In genomic region chr4:1223841-1224809, GRCh38 we compare ENCODE assay signal across 28 cellular contexts. TPM values are rescaled to one million over a fixed set of nuclear protein-coding genes. Genes with fewer than 3 reads are reported as not detected.
DNase-seq lines count a peak whose midpoint lies in the region; ATAC-seq, FAIRE-seq and TF ChIP-seq lines count a peak whose summit lies in the region.
"Had no signal": no experiment of that assay in that cellular context is flagged by ENCODE, and none has a peak within 500 bp of the region (broad histone marks: within the 10 kb centered on the region; RNA-seq: fewer than 3 reads in every experiment).

No MANE protein-coding gene starts in this region.

- ATAC-seq in natural killer cell (peak in 1 of 3 donors; percentile 14), WTC11 (no peak)
- ATAC-seq in natural killer cell treated with Interleukin-12 subunit alpha and Interleukin-12 subunit beta and Interleukin-15 and Interleukin-18, amount 100 ng/mL, for 72 hours: no peak
- ATAC-seq: body of pancreas; left colon; right cardiac atrium; stimulated activated naive CD8-positive, alpha-beta T cell treated with anti-CD3 and anti-CD28 coated beads, Interleukin-15, Interleukin-2, amounts not matched to agents 100 U/mL and 50 U/mL, for 24 hours; T-helper 17 cell had no signal

- peaks cover 69 to 86% of the 10 kb centered on the region in 2 experiments for H3K36me3 ChIP-seq in mesenchymal stem cell (ENCODE audit: control insufficient read depth in 1 of 2, insufficient read depth in 2 of 2, low read depth in 1 of 2, low read length in 2 of 2)

- H3K4me3 Mint-ChIP-seq in natural killer cell (no peak overlapping the region), WTC11 (no peak overlapping the region)
- no peak overlapping the region for H3K4me3 Mint-ChIP-seq in natural killer cell treated with Interleukin-12 subunit alpha and Interleukin-12 subunit beta and Interleukin-15 and Interleukin-18, amount 100 ng/mL, for 72 hours
- H3K4me3 Mint-ChIP-seq: activated CD4-positive, alpha-beta T cell treated with anti-CD3 and anti-CD28 coated beads, Interleukin-2, amount 10 ng/mL, durations not matched to agents 7 days and 5 days; T-helper 17 cell had no signal

- H3K79me1 ChIP-seq in mesenchymal stem cell (replicated peaks; ENCODE audit: low read length, poor library complexity, severe bottlenecking): peaks cover 59% of the 10 kb centered on the region

- H2AK5ac ChIP-seq in mesenchymal stem cell (ENCODE audit: low read length, severe bottlenecking): no peak overlapping the region

- no peak overlapping the region for H2AFZ ChIP-seq in mesenchymal stem cell (ENCODE audit: low read depth, low read length)
- H2AFZ ChIP-seq: parathyroid adenoma had no signal

- H3K4me2 ChIP-seq in mesenchymal stem cell (ENCODE audit: low read length, poor library complexity, severe bottlenecking): no peak overlapping the region

- H2BK120ac ChIP-seq in mesenchymal stem cell (ENCODE audit: low read depth, low read length): no peak overlapping the region

- H2BK12ac ChIP-seq in mesenchymal stem cell (ENCODE audit: low read length in 2 of 2): peak overlapping the region in 1 of 2 experiments; percentile 2

- no peak for DNase-seq in natural killer cell
- no peak for DNase-seq in natural killer cell treated with Interleukin-12 subunit alpha and Interleukin-12 subunit beta and Interleukin-15 and Interleukin-18, amount 100 ng/mL, for 72 hours (ENCODE audit: low spot score)
- no peak for DNase-seq in WTC11 (ENCODE audit: low spot score)
- no peak for DNase-seq in mesenchymal stem cell
- no peak for DNase-seq in urothelium cell line (ENCODE audit: low spot score)
- no peak for DNase-seq in activated CD4-positive, CD25-positive, alpha-beta regulatory T cell treated with anti-CD3 and anti-CD28 coated beads, Interleukin-2, amount 50 U/mL, for 72 hours
- DNase-seq in NCI-H2171 (lab: John Stamatoyannopoulos, UW): no peak
- no peak for DNase-seq in occipital lobe (lab: John Stamatoyannopoulos, UW)
- DNase-seq: ACHN; activated CD4-positive, alpha-beta T cell treated with anti-CD3 and anti-CD28 coated beads, Interleukin-2, amount 10 ng/mL, durations not matched to agents 7 days and 5 days; activated CD8-positive, alpha-beta memory T cell treated with anti-CD3 and anti-CD28 coated beads, Interleukin-2, amount 50 U/mL, for 48 hours; body of pancreas; effector memory CD4-positive, alpha-beta T cell; foreskin melanocyte; left colon; NCI-H1436 treated with DMSO at 0.1 percent for 48 hours; NCI-H524; stimulated activated CD4-positive, alpha-beta T cell treated with anti-CD3 and anti-CD28 coated beads, Interleukin-12 subunit alpha, Interleukin-12 subunit beta, amount 100 ng/mL, for 4 hours; stimulated activated naive CD8-positive, alpha-beta T cell treated with anti-CD3 and anti-CD28 coated beads, Interleukin-15, Interleukin-2, amounts not matched to agents 100 U/mL and 50 U/mL, for 24 hours; T-helper 17 cell had no signal

- H3K4ac ChIP-seq in mesenchymal stem cell (ENCODE audit: low read depth in 1 of 2, low read length in 2 of 2): no peak overlapping the region

- no peak overlapping the region for H2BK15ac ChIP-seq in mesenchymal stem cell (ENCODE audit: low read depth, poor library complexity, severe bottlenecking)

- peak overlapping the region in 1 of 2 experiments; percentile 18 for H3K4me3 ChIP-seq in mesenchymal stem cell (ENCODE audit: insufficient read depth in 1 of 2, low read depth in 1 of 2, low read length in 2 of 2)
- H3K4me3 ChIP-seq: BLaER1, body of pancreas, esophagus muscularis mucosa, SK-N-MC, thoracic aorta had no signal

- no peak overlapping the region for H2BK5ac ChIP-seq in mesenchymal stem cell (ENCODE audit: low read depth, low read length, poor library complexity, severe bottlenecking)

- peaks cover 39 to 50% of the 10 kb centered on the region in 2 donors for H3K4me1 Mint-ChIP-seq in natural killer cell
- peaks cover 28 to 42% of the 10 kb centered on the region in 2 donors for H3K4me1 Mint-ChIP-seq in natural killer cell treated with Interleukin-12 subunit alpha and Interleukin-12 subunit beta and Interleukin-15 and Interleukin-18, amount 100 ng/mL, for 72 hours (ENCODE audit: low read depth in 2 of 2)
- no peaks in the 10 kb centered on the region for H3K4me1 Mint-ChIP-seq in WTC11

- no peak overlapping the region for H4K8ac ChIP-seq in mesenchymal stem cell (ENCODE audit: low read length)

- H3K4me1 ChIP-seq in mesenchymal stem cell (ENCODE audit: control insufficient read depth, insufficient read depth, low read depth, low read length): no peaks in the 10 kb centered on the region
- H3K4me1 ChIP-seq: body of pancreas, parathyroid adenoma had no signal

- no peak overlapping the region for H3K27ac ChIP-seq in mesenchymal stem cell (ENCODE audit: low read length, poor library complexity, severe bottlenecking)
- H3K27ac ChIP-seq: BLaER1, body of pancreas, esophagus muscularis mucosa, parathyroid adenoma, SK-N-MC, thoracic aorta had no signal

- CTCF ChIA-PET in WTC11 (lab: Charles Lee): no interaction called here

- H3K9me3 ChIP-seq in mesenchymal stem cell (ENCODE audit: control insufficient read depth, low read length): no peaks in the 10 kb centered on the region
- H3K9me3 ChIP-seq: BLaER1, body of pancreas, esophagus muscularis mucosa, thoracic aorta had no signal

- peak overlapping the region in 1 of 2 experiments; percentile 61 for H3K18ac ChIP-seq in mesenchymal stem cell (ENCODE audit: low read depth in 1 of 2, low read length in 2 of 2)

- intact Hi-C loops in natural killer cell (cut with micrococcal nuclease): no loop called here

- H4K91ac ChIP-seq in mesenchymal stem cell (ENCODE audit: low read length): peak overlapping the region; percentile 5

- no peaks in the 10 kb centered on the region for H3K27me3 ChIP-seq in mesenchymal stem cell (ENCODE audit: control insufficient read depth in 1 of 2, insufficient read depth in 1 of 2, low read length in 2 of 2)
- H3K27me3 ChIP-seq: body of pancreas, esophagus muscularis mucosa had no signal

- H3K9me3 Mint-ChIP-seq in natural killer cell: no peaks in the 10 kb centered on the region
- no peaks in the 10 kb centered on the region for H3K9me3 Mint-ChIP-seq in natural killer cell treated with Interleukin-12 subunit alpha and Interleukin-12 subunit beta and Interleukin-15 and Interleukin-18, amount 100 ng/mL, for 72 hours
- peaks cover 7% of the 10 kb centered on the region; the same call in 1 of the 2 replicates for H3K9me3 Mint-ChIP-seq in WTC11
- H3K9me3 Mint-ChIP-seq: activated CD4-positive, alpha-beta T cell treated with anti-CD3 and anti-CD28 coated beads, Interleukin-2, amount 10 ng/mL, durations not matched to agents 7 days and 5 days had no signal

- no peak overlapping the region for H3K14ac ChIP-seq in mesenchymal stem cell (ENCODE audit: low read length in 2 of 2)

- peak overlapping the region; percentile 47 to 57 for H3K27ac Mint-ChIP-seq in natural killer cell
- no peak overlapping the region for H3K27ac Mint-ChIP-seq in natural killer cell treated with Interleukin-12 subunit alpha and Interleukin-12 subunit beta and Interleukin-15 and Interleukin-18, amount 100 ng/mL, for 72 hours
- no peak overlapping the region; the same call in 1 of the 2 replicates for H3K27ac Mint-ChIP-seq in WTC11
- H3K27ac Mint-ChIP-seq: activated CD4-positive, alpha-beta T cell treated with anti-CD3 and anti-CD28 coated beads, Interleukin-2, amount 10 ng/mL, durations not matched to agents 7 days and 5 days; T-helper 17 cell had no signal

- H3K27me3 Mint-ChIP-seq in natural killer cell (ENCODE audit: low read depth in 2 of 2) (no peaks in the 10 kb centered on the region), WTC11 (ENCODE audit: low read depth) (no peaks in the 10 kb centered on the region)
- H3K27me3 Mint-ChIP-seq in natural killer cell treated with Interleukin-12 subunit alpha and Interleukin-12 subunit beta and Interleukin-15 and Interleukin-18, amount 100 ng/mL, for 72 hours: no peaks in the 10 kb centered on the region
- H3K27me3 Mint-ChIP-seq: activated CD4-positive, alpha-beta T cell treated with anti-CD3 and anti-CD28 coated beads, Interleukin-2, amount 10 ng/mL, durations not matched to agents 7 days and 5 days; T-helper 17 cell had no signal

- H3K36me3 Mint-ChIP-seq in natural killer cell: peaks cover 27% of the 10 kb centered on the region
- peaks cover 23% of the 10 kb centered on the region for H3K36me3 Mint-ChIP-seq in natural killer cell treated with Interleukin-12 subunit alpha and Interleukin-12 subunit beta and Interleukin-15 and Interleukin-18, amount 100 ng/mL, for 72 hours
- peaks cover 45% of the 10 kb centered on the region for H3K36me3 Mint-ChIP-seq in WTC11

- POLR2A ChIA-PET in WTC11 (lab: Charles Lee): no interaction called here

- TF ChIP-seq CTCF in natural killer cell (IDR thresholded peaks at IDR 0.05) (no peak), WTC11 (IDR thresholded peaks at IDR 0.05) (no peak)

- FAIRE-seq in urothelium cell line (lab: Jason Lieb, UNC): peak; percentile 30
- FAIRE-seq: colon, D721Med had no signal

- H3K9ac ChIP-seq in mesenchymal stem cell (ENCODE audit: low read length): no peak overlapping the region
- H3K9ac ChIP-seq: BLaER1, parathyroid adenoma had no signal

- WGBS in mesenchymal stem cell: 98% methylated on average over 40 of the region's 40 CpGs

- no peak overlapping the region for H3K23ac ChIP-seq in mesenchymal stem cell (ENCODE audit: low read length in 2 of 2)

TF ChIP-seq in WTC11, 78 proteins besides CTCF, POLR2A, EP300 and RAD21:
- TF ChIP-seq PRRX2 (CRISPR knock-in tag; IDR thresholded peaks at IDR 0.05) (no peak), ZNF263 (CRISPR knock-in tag; IDR thresholded peaks at IDR 0.05; ENCODE audit: low read depth) (no peak), NFE2L1 (CRISPR knock-in tag; IDR thresholded peaks at IDR 0.05) (0 out of 2 replicates have a peak, but pooled peaks have one; percentile 12), ZNF423 (CRISPR knock-in tag; IDR thresholded peaks at IDR 0.05) (no peak), NR2C2 (CRISPR knock-in tag; IDR thresholded peaks at IDR 0.05) (no peak)

RNA-seq across cellular contexts. Expression of gene CTBP1, which starts 24.8 kb away (rescaled TPM):
- 100 to 1,000 TPM; 384 to 388 (median 388) TPM for total RNA-seq in natural killer cell
- 100 to 1,000 TPM; 109 to 245 TPM for total RNA-seq in natural killer cell treated with Interleukin-12 subunit alpha and Interleukin-12 subunit beta and Interleukin-15 and Interleukin-18, amount 100 ng/mL, for 72 hours
- 143 to 167 TPM (median 159 TPM) in 3 replicates for total RNA-seq in WTC11 (2021)
- 96.7 TPM for polyA plus RNA-seq in mesenchymal stem cell (2013, experiment 1 of 2)
- polyA plus RNA-seq in mesenchymal stem cell (2013, experiment 2 of 2): 92.8 TPM
- total RNA-seq in occipital lobe: 237 TPM

RNA-seq across cellular contexts. Expression of gene SPON2, which starts 51.7 kb away (rescaled TPM):
- total RNA-seq in natural killer cell: 1,000 to 10,000 TPM; 1,124 to 1,574 (median 1,339) TPM
- 10 to 100 TPM in 1 of 2 donors, 1 to 10 TPM in 1; 1.5 to 13.6 TPM for total RNA-seq in natural killer cell treated with Interleukin-12 subunit alpha and Interleukin-12 subunit beta and Interleukin-15 and Interleukin-18, amount 100 ng/mL, for 72 hours
- total RNA-seq in WTC11 (2021): 4.9 to 6.6 TPM (median 5.3 TPM) in 3 replicates
- 3,023 TPM for polyA plus RNA-seq in mesenchymal stem cell (2013, experiment 1 of 2)
- polyA plus RNA-seq in mesenchymal stem cell (2013, experiment 2 of 2): 3,062 TPM
- 3.3 TPM for total RNA-seq in occipital lobe

Comparison
In these comparisons a context has a peak if more than half of its experiments do, and no peak if none do; other contexts are left out.
1. H3K27ac Mint-ChIP-seq: peak in natural killer cell (2 of 2); none in natural killer cell treated with Interleukin-12 subunit alpha and Interleukin-12 subunit beta and Interleukin-15 and Interleukin-18, amount 100 ng/mL, for 72 hours (0 of 2) and WTC11 (single experiment).
2. RNA of gene SPON2, which starts 51.7 kb away (total RNA-seq): 1,124 to 1,574 TPM in natural killer cell; 1.5 to 13.6 TPM in natural killer cell treated with Interleukin-12 subunit alpha and Interleukin-12 subunit beta and Interleukin-15 and Interleukin-18, amount 100 ng/mL, for 72 hours, 4.9 to 6.6 TPM in WTC11 and 3.3 TPM in occipital lobe (single experiment); every median in the first group is over 10 times any median in the second.